In genomic region chr7:130668258-130669050, GRCh38 we compare ENCODE assay signal across 1 cellular context.
TF ChIP-seq lines count a peak whose summit lies in the region.

A gene with protein sequence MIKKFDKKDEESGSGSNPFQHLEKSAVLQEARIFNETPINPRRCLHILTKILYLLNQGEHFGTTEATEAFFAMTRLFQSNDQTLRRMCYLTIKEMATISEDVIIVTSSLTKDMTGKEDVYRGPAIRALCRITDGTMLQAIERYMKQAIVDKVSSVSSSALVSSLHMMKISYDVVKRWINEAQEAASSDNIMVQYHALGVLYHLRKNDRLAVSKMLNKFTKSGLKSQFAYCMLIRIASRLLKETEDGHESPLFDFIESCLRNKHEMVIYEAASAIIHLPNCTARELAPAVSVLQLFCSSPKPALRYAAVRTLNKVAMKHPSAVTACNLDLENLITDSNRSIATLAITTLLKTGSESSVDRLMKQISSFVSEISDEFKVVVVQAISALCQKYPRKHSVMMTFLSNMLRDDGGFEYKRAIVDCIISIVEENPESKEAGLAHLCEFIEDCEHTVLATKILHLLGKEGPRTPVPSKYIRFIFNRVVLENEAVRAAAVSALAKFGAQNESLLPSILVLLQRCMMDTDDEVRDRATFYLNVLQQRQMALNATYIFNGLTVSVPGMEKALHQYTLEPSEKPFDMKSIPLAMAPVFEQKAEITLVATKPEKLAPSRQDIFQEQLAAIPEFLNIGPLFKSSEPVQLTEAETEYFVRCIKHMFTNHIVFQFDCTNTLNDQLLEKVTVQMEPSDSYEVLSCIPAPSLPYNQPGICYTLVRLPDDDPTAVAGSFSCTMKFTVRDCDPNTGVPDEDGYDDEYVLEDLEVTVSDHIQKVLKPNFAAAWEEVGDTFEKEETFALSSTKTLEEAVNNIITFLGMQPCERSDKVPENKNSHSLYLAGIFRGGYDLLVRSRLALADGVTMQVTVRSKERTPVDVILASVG (minus strand): TSS chr7:130668748. CDS start chr7:130668668, 80 bp downstream.

TF ChIP-seq in HepG2, 621 proteins besides CTCF, POLR2A, EP300 and RAD21 (continued from another document and continues in another):
- TF ChIP-seq PRDM15 (CRISPR knock-in tag; IDR thresholded peaks at IDR 0.05) (no peak), ZC3H4 (CRISPR knock-in tag; IDR thresholded peaks at IDR 0.05; ENCODE audit: borderline replicate concordance) (no peak), XBP1 (CRISPR knock-in tag; IDR thresholded peaks at IDR 0.05) (no peak), ZNF276 (CRISPR knock-in tag; IDR thresholded peaks at IDR 0.05; ENCODE audit: low read depth) (0 out of 2 replicates have a peak, but pooled peaks have one; percentile 36), DMAP1 (CRISPR knock-in tag; IDR thresholded peaks at IDR 0.05) (peak; percentile 24; the same call in 1 of the 2 replicates), CREB1 (IDR thresholded peaks at IDR 0.05) (no peak), CREB1 (CRISPR knock-in tag; IDR thresholded peaks at IDR 0.05) (no peak), ZNF597 (CRISPR knock-in tag; IDR thresholded peaks at IDR 0.05) (no peak), ZNF234 (CRISPR knock-in tag; conservative IDR thresholded peaks at IDR 0.05) (no peak), GTF2F1 (IDR thresholded peaks at IDR 0.05; ENCODE audit: low read length) (no peak), HNRNPK (IDR thresholded peaks at IDR 0.05; ENCODE audit: low read depth, low read length, poor library complexity, severe bottlenecking) (peak; percentile 15), KDM6A (CRISPR knock-in tag; IDR thresholded peaks at IDR 0.05; ENCODE audit: low read depth) (no peak), CERS6 (CRISPR knock-in tag; IDR thresholded peaks at IDR 0.05) (no peak), ETS1 (CRISPR knock-in tag; IDR thresholded peaks at IDR 0.05) (no peak), MYC (CRISPR knock-in tag; IDR thresholded peaks at IDR 0.05; ENCODE audit: borderline replicate concordance) (no peak; the same call in 1 of the 2 replicates), MTF2 (CRISPR knock-in tag; IDR thresholded peaks at IDR 0.05; ENCODE audit: borderline replicate concordance) (no peak), RFXANK (CRISPR knock-in tag; IDR thresholded peaks at IDR 0.05) (no peak), ZFP82 (CRISPR knock-in tag; IDR thresholded peaks at IDR 0.05; ENCODE audit: borderline replicate concordance) (no peak), HOXD1 (CRISPR knock-in tag; IDR thresholded peaks at IDR 0.05) (no peak), ZNF619 (CRISPR knock-in tag; IDR thresholded peaks at IDR 0.05) (no peak), ZNF841 (CRISPR knock-in tag; IDR thresholded peaks at IDR 0.05; ENCODE audit: borderline replicate concordance) (no peak), MIER2 (CRISPR knock-in tag; IDR thresholded peaks at IDR 0.05) (no peak), AFF4 (CRISPR knock-in tag; IDR thresholded peaks at IDR 0.05) (no peak), CENPX (CRISPR knock-in tag; IDR thresholded peaks at IDR 0.05) (no peak), PRMT3 (CRISPR knock-in tag; IDR thresholded peaks at IDR 0.05; ENCODE audit: borderline replicate concordance, low read depth) (no peak)
- TF ChIP-seq, protein P1, sequence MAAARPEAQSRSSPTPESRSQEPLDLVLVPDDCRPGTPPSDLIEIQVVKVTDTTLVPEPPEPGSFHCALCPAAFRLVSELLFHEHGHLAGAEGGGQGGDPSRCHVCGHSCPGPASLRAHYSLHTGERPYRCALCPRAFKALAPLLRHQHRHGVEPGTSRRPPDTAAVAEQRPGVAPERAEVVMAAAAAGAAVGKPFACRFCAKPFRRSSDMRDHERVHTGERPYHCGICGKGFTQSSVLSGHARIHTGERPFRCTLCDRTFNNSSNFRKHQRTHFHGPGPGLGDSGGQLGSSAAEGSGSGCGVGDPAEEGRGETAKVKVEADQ (CRISPR knock-in tag; IDR thresholded peaks at IDR 0.05; ENCODE audit: borderline replicate concordance): no peak
- TF ChIP-seq, protein P2, sequence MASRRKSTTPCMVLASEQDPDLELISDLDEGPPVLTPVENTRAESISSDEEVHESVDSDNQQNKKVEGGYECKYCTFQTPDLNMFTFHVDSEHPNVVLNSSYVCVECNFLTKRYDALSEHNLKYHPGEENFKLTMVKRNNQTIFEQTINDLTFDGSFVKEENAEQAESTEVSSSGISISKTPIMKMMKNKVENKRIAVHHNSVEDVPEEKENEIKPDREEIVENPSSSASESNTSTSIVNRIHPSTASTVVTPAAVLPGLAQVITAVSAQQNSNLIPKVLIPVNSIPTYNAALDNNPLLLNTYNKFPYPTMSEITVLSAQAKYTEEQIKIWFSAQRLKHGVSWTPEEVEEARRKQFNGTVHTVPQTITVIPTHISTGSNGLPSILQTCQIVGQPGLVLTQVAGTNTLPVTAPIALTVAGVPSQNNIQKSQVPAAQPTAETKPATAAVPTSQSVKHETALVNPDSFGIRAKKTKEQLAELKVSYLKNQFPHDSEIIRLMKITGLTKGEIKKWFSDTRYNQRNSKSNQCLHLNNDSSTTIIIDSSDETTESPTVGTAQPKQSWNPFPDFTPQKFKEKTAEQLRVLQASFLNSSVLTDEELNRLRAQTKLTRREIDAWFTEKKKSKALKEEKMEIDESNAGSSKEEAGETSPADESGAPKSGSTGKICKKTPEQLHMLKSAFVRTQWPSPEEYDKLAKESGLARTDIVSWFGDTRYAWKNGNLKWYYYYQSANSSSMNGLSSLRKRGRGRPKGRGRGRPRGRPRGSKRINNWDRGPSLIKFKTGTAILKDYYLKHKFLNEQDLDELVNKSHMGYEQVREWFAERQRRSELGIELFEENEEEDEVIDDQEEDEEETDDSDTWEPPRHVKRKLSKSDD (CRISPR knock-in tag; IDR thresholded peaks at IDR 0.05; ENCODE audit: low read depth): no peak
- TF ChIP-seq, protein P3, sequence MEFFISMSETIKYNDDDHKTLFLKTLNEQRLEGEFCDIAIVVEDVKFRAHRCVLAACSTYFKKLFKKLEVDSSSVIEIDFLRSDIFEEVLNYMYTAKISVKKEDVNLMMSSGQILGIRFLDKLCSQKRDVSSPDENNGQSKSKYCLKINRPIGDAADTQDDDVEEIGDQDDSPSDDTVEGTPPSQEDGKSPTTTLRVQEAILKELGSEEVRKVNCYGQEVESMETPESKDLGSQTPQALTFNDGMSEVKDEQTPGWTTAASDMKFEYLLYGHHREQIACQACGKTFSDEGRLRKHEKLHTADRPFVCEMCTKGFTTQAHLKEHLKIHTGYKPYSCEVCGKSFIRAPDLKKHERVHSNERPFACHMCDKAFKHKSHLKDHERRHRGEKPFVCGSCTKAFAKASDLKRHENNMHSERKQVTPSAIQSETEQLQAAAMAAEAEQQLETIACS (CRISPR knock-in tag; IDR thresholded peaks at IDR 0.05): peak; percentile 86
